In the genomic region with DNA sequence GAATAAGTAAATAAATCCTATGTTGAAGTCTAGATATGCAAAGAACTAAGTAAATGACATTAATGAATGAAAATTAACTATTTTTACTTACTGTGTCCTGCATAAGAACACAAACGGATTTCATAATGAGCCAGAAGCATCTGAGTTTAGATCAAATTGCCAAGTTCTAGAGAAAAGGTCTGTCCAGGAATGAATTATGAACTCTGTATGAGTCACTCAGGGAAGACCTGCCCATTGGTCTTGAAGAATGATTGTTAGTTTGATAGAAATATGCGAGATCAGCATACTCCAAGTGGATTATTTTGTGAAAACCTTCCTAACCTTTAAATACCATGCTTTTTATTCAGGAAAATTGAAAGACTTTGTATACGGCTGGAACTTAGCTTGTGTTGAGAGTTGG, we compare ENCODE assay signal across 19 cellular contexts.
A peak's percentile ranks its signal among the peaks of the same experiment; 100 is the strongest.
DNase-seq lines count a peak whose midpoint lies in the region; ATAC-seq, FAIRE-seq and TF ChIP-seq lines count a peak whose summit lies in the region.
"Had no signal": no experiment of that assay in that cellular context is flagged by ENCODE, and none has a peak within 500 bp of the region (broad histone marks: within the 10 kb centered on the region; RNA-seq: fewer than 3 reads in every experiment).

No MANE protein-coding gene starts in this region.

- no peaks in the 10 kb centered on the region for H3K9me3 ChIP-seq in astrocyte (ENCODE audit: insufficient read depth, low read depth, low read length)
- H3K9me3 ChIP-seq: SJSA1 had no signal

- no peaks in the 10 kb centered on the region for H3K79me2 ChIP-seq in astrocyte (ENCODE audit: insufficient read depth, low read length)

- H3K9ac ChIP-seq in astrocyte (ENCODE audit: low read length): no peak overlapping the region

- FAIRE-seq in astrocyte (lab: Jason Lieb, UNC): no peak
- no peak for FAIRE-seq in GM19239 (lab: Jason Lieb, UNC)

- no peak overlapping the region for H3K4me3 ChIP-seq in astrocyte (ENCODE audit: insufficient read depth, low read depth, low read length)
- H3K4me3 ChIP-seq: SJSA1 had no signal

- H3K27me3 Mint-ChIP-seq in astrocyte (ENCODE audit: low read depth, unreplicated experiment): no peaks in the 10 kb centered on the region
- H3K27me3 Mint-ChIP-seq: B cell had no signal

- no peaks in the 10 kb centered on the region for H3K4me1 ChIP-seq in astrocyte (ENCODE audit: insufficient read depth, low read length)
- H3K4me1 ChIP-seq: SJSA1 had no signal

- no peak for ATAC-seq in HG03108 (IDR thresholded peaks at IDR 0.05; ENCODE audit: unreplicated experiment)
- ATAC-seq: HCT116 had no signal

- no peak overlapping the region for H3K4me3 Mint-ChIP-seq in astrocyte (ENCODE audit: unreplicated experiment)
- H3K4me3 Mint-ChIP-seq: B cell had no signal

- H4K20me1 ChIP-seq in astrocyte (ENCODE audit: insufficient read depth, low read length): no peaks in the 10 kb centered on the region

- H3K4me1 Mint-ChIP-seq in astrocyte (ENCODE audit: low read depth, unreplicated experiment): no peaks in the 10 kb centered on the region
- H3K4me1 Mint-ChIP-seq: B cell had no signal

- H2AFZ ChIP-seq in astrocyte (ENCODE audit: low read depth, low read length): no peak overlapping the region

- H3K36me3 Mint-ChIP-seq in astrocyte (ENCODE audit: low read depth, unreplicated experiment): no peaks in the 10 kb centered on the region

- H3K27me3 ChIP-seq in astrocyte (ENCODE audit: insufficient read depth, low read length): no peaks in the 10 kb centered on the region
- H3K27me3 ChIP-seq: SJSA1 had no signal

- no peak for TF ChIP-seq CTCF in astrocyte (IDR thresholded peaks at IDR 0.05; ENCODE audit: insufficient read depth, low read depth, low read length)

- H3K9me3 Mint-ChIP-seq in astrocyte (ENCODE audit: unreplicated experiment): no peaks in the 10 kb centered on the region

- no peak overlapping the region for H3K27ac ChIP-seq in astrocyte (ENCODE audit: low read depth, low read length)
- H3K27ac ChIP-seq: SJSA1 had no signal

- no peak overlapping the region for H3K4me2 ChIP-seq in astrocyte (ENCODE audit: low read length)

- no peak overlapping the region for H3K27ac Mint-ChIP-seq in astrocyte (ENCODE audit: unreplicated experiment)
- H3K27ac Mint-ChIP-seq: B cell had no signal

- H3K36me3 ChIP-seq in astrocyte (ENCODE audit: insufficient read depth, low read length): no peaks in the 10 kb centered on the region
- H3K36me3 ChIP-seq: SJSA1 had no signal

- peak; percentile 1 for DNase-seq in NCI-H226
- peak; percentile 45 for DNase-seq in astrocyte (ENCODE audit: low read depth)
- DNase-seq in fibroblast of peridontal ligament (ENCODE audit: extremely low read depth): peak; percentile 13
- DNase-seq in NCI-H1694 (lab: John Stamatoyannopoulos, UW): no peak
- DNase-seq in NCI-H524 treated with DMSO at 0.1 percent for 48 hours (lab: John Stamatoyannopoulos, UW): no peak
- DNase-seq in GM19239 (ENCODE audit: insufficient read length, low spot score): no peak
- DNase-seq: COR-L47, DMS 273 treated with DMSO at 0.1 percent for 48 hours, DND-41, KBM-7, NCI-H1417, NCI-H187 treated with DMSO at 0.1 percent for 48 hours, NCI-H2227 treated with DMSO at 0.1 percent for 48 hours, NCI-H526, SW 1271 had no signal

Comparison
In these comparisons a context has a peak if more than half of its experiments do, and no peak if none do; other contexts are left out.
1. DNase-seq: peak in NCI-H226 (single experiment), astrocyte (single experiment) and fibroblast of peridontal ligament (single experiment); none in NCI-H1694 (single experiment), NCI-H524 treated with DMSO at 0.1 percent for 48 hours (single experiment) and GM19239 (single experiment).